8 cellular contexts compared by ENCODE assay signal in genomic region chr4:184453402-184454160, GRCh38. TPM values are rescaled to one million over a fixed set of nuclear protein-coding genes. Genes with fewer than 3 reads are reported as not detected.
DNase-seq lines count a peak whose midpoint lies in the region; ATAC-seq and TF ChIP-seq lines count a peak whose summit lies in the region.

No MANE protein-coding gene starts in this region.

- 16 to 20% (median 20%) methylated on average over 10 of the region's 10 CpGs for WGBS in psoas muscle, 3 donors

- H2AFZ ChIP-seq in Loucy (ENCODE audit: low read length) = no peak overlapping the region

- intact Hi-C loops in psoas muscle (cut with DNase I) = no loop called here

- H3K27ac ChIP-seq in psoas muscle = peak overlapping the region; percentile 58

- H3K36me3 ChIP-seq in Loucy (ENCODE audit: insufficient read depth, low read length) (peaks cover 4% of the 10 kb centered on the region; the same call in 1 of the 2 replicates), psoas muscle (ENCODE audit: insufficient read depth in 1 of 2, low read depth in 1 of 2) (peaks cover 0 to 8% of the 10 kb centered on the region in 2 donors)

- H3K4me1 ChIP-seq in Loucy (ENCODE audit: insufficient read depth, low read length, poor library complexity, severe bottlenecking) = peaks cover 19% of the 10 kb centered on the region
- H3K4me1 ChIP-seq in psoas muscle = peaks cover 75% of the 10 kb centered on the region

- peak; percentile 75 for DNase-seq in HCEC 1CT
- DNase-seq in activated T-cell treated with anti-CD3 and anti-CD28 coated beads, Interleukin-2, amount 50 U/mL, for 48 hours = peak; percentile 31 to 41
- peak; percentile 55 for DNase-seq in fibroblast of the conjunctiva (ENCODE audit: low read depth)
- DNase-seq in psoas muscle = no peak
- no peak for DNase-seq in NCI-H1436 (lab: John Stamatoyannopoulos, UW)
- no peak for DNase-seq in NCI-H510A (lab: John Stamatoyannopoulos, UW)

- peaks cover 90% of the 10 kb centered on the region for H3K79me2 ChIP-seq in Loucy (ENCODE audit: insufficient read depth, low read length)

- TF ChIP-seq CTCF in Loucy (conservative IDR thresholded peaks at IDR 0.05; ENCODE audit: low read length) = no peak
- no peak for TF ChIP-seq CTCF in psoas muscle (IDR thresholded peaks at IDR 0.05)

- ATAC-seq in GM18498 (IDR thresholded peaks at IDR 0.05; ENCODE audit: unreplicated experiment) (peak; percentile 74), psoas muscle (peak; percentile 62 to 77 (median 68))

- H3F3A ChIP-seq in Loucy (ENCODE audit: low read depth) = no peaks in the 10 kb centered on the region

- H3K4me3 ChIP-seq in Loucy (ENCODE audit: low read length, poor library complexity, severe bottlenecking) = peak overlapping the region; percentile 58
- peak overlapping the region; percentile 35 for H3K4me3 ChIP-seq in psoas muscle

- peak overlapping the region; percentile 83 for H3K4me2 ChIP-seq in Loucy (ENCODE audit: low read depth, low read length, poor library complexity, severe bottlenecking)

- peaks cover 10% of the 10 kb centered on the region for H4K20me1 ChIP-seq in Loucy (ENCODE audit: insufficient read depth, low read length, poor library complexity, severe bottlenecking)

- H3K9ac ChIP-seq in Loucy (ENCODE audit: low read depth, low read length, poor library complexity, severe bottlenecking) = peak overlapping the region; percentile 43

- no peaks in the 10 kb centered on the region for H3K9me2 ChIP-seq in Loucy (replicated peaks; ENCODE audit: low read depth, low read length)

- no peaks in the 10 kb centered on the region for H3K9me3 ChIP-seq in Loucy (ENCODE audit: insufficient read depth, low read depth, low read length)
- H3K9me3 ChIP-seq in psoas muscle = no peaks in the 10 kb centered on the region

- H3K27me3 ChIP-seq in Loucy (ENCODE audit: insufficient read depth, low read length, poor library complexity, severe bottlenecking) (no peaks in the 10 kb centered on the region), psoas muscle (ENCODE audit: insufficient read depth in 3 of 3, low read length in 2 of 3) (no peaks in the 10 kb centered on the region)

RNA-seq across cellular contexts. Expression of gene IRF2, which starts 20.8 kb away (rescaled TPM):
- total RNA-seq in psoas muscle = 10 to 100 TPM; 14.6 to 23.4 (median 16.3) TPM
- 10 to 100 TPM in 2 of 3 donors, 1 to 10 TPM in 1; 6.7 to 28.9 (median 21.1) TPM for polyA plus RNA-seq in psoas muscle

Comparison
In these comparisons a context has a peak if more than half of its experiments do, and no peak if none do; other contexts are left out.
1. DNase-seq: peak in HCEC 1CT (single experiment), activated T-cell treated with anti-CD3 and anti-CD28 coated beads, Interleukin-2, amount 50 U/mL, for 48 hours (2 of 2) and fibroblast of the conjunctiva (single experiment); none in psoas muscle (0 of 2), NCI-H1436 (single experiment) and NCI-H510A (single experiment).